Comparison of ENCODE assay signal across 15 cellular contexts in genomic region chr14:75563931-75564330, GRCh38. TPM values are rescaled to one million over a fixed set of nuclear protein-coding genes. Genes with fewer than 3 reads are reported as not detected.
DNase-seq lines count a peak whose midpoint lies in the region; ATAC-seq and TF ChIP-seq lines count a peak whose summit lies in the region.
"Had no signal": no experiment of that assay in that cellular context is flagged by ENCODE, and none has a peak within 500 bp of the region (broad histone marks: within the 10 kb centered on the region; RNA-seq: fewer than 3 reads in every experiment).

No MANE protein-coding gene starts in this region.

- in situ Hi-C loops in gastrocnemius medialis (cut with MboI; ENCODE audit: low sequenced_read_pairs in 4 of 4), result no loop called here

- peak; percentile 75 to 82 for ATAC-seq in gastrocnemius medialis
- ATAC-seq in upper lobe of right lung, result no peak
- ATAC-seq in GM18868 (IDR thresholded peaks at IDR 0.05; ENCODE audit: unreplicated experiment), result no peak
- ATAC-seq: HCT116, Panc1 had no signal

- no peak overlapping the region for H3K4me3 ChIP-seq in gastrocnemius medialis
- H3K4me3 ChIP-seq in upper lobe of right lung, result no peak overlapping the region
- H3K4me3 ChIP-seq: GM23248 had no signal

- intact Hi-C loops in gastrocnemius medialis (cut with DNase I; ENCODE audit: low total_unique reads) (loop anchor here (5.0 kb wide), 2 partner anchors 132 to 222 kb away; no protein-coding TSS in a partner anchor), upper lobe of right lung (cut with DNase I) (no loop called here)

- peak; percentile 14 to 15 for DNase-seq in SHP77 (lab: John Stamatoyannopoulos, UW)
- no peak for DNase-seq in SHP77 treated with DMSO at 0.1 percent for 48 hours (lab: John Stamatoyannopoulos, UW)
- DNase-seq in NCI-H2107 treated with DMSO at 0.1 percent for 48 hours (lab: John Stamatoyannopoulos, UW; ENCODE audit: unreplicated experiment), result peak; percentile 99
- peak; percentile 7 for DNase-seq in NCI-H526 treated with DMSO at 0.1 percent for 48 hours (lab: John Stamatoyannopoulos, UW)
- DNase-seq in gastrocnemius medialis, result peak; percentile 74 to 81
- no peak for DNase-seq in kidney glomerular epithelial cell (lab: John Stamatoyannopoulos, UW)
- DNase-seq in upper lobe of right lung, result no peak
- DNase-seq: Caco-2, GM23248, IMR-90, Right ventricle myocardium superior had no signal

- H3K36me3 ChIP-seq in gastrocnemius medialis (no peaks in the 10 kb centered on the region), upper lobe of right lung (no peaks in the 10 kb centered on the region)

- H3K27ac ChIP-seq in gastrocnemius medialis (peak overlapping the region; percentile 82 to 89 (median 86)), upper lobe of right lung (no peak overlapping the region)
- H3K27ac ChIP-seq: GM23248 had no signal

- H3K4me1 ChIP-seq in gastrocnemius medialis, result peaks cover 40 to 55% of the 10 kb centered on the region in 2 donors
- H3K4me1 ChIP-seq in upper lobe of right lung, result peaks cover 5% of the 10 kb centered on the region

- peak in 1 of 2 donors; percentile 48 for TF ChIP-seq POLR2A in gastrocnemius medialis (IDR thresholded peaks at IDR 0.05)

- no peaks in the 10 kb centered on the region for H3K27me3 ChIP-seq in gastrocnemius medialis
- no peaks in the 10 kb centered on the region for H3K27me3 ChIP-seq in upper lobe of right lung

- no peak for TF ChIP-seq CTCF in gastrocnemius medialis (IDR thresholded peaks at IDR 0.05 in 4 of 5, conservative IDR thresholded peaks at IDR 0.05 in 1 of 5)
- TF ChIP-seq CTCF in upper lobe of right lung (IDR thresholded peaks at IDR 0.05), result no peak

- H3K9me3 ChIP-seq in gastrocnemius medialis (no peaks in the 10 kb centered on the region), upper lobe of right lung (no peaks in the 10 kb centered on the region)
- H3K9me3 ChIP-seq: Caco-2 had no signal

RNA-seq across cellular contexts. Expression of gene FLVCR2, which starts 14.5 kb away (rescaled TPM):
- total RNA-seq in gastrocnemius medialis (10 to 100 TPM in 3 of 4 donors, 1 to 10 TPM in 1; 5.1 to 65.5 (median 14.5) TPM), upper lobe of right lung (28.6 TPM)
- total RNA-seq: GM23248 had no signal

RNA-seq across cellular contexts. Expression of gene BATF, which starts 41.7 kb away (rescaled TPM):
- total RNA-seq in gastrocnemius medialis, result 1 to 10 TPM in 2 of 4 donors, under 1 TPM in 2; 0.36 to 5.2 (median 1.1) TPM
- total RNA-seq in upper lobe of right lung, result 4.9 TPM
- total RNA-seq: A172, GM23248, IMR-90 had no signal

Comparison
In these comparisons a context has a peak if more than half of its experiments do, and no peak if none do; other contexts are left out.
1. DNase-seq: peak in SHP77 (2 of 2), NCI-H2107 treated with DMSO at 0.1 percent for 48 hours (single experiment), NCI-H526 treated with DMSO at 0.1 percent for 48 hours (single experiment) and gastrocnemius medialis (2 of 2); none in SHP77 treated with DMSO at 0.1 percent for 48 hours (single experiment), kidney glomerular epithelial cell (single experiment) and upper lobe of right lung (single experiment).
2. ATAC-seq: peak in gastrocnemius medialis (2 of 2); none in upper lobe of right lung (single experiment) and GM18868 (single experiment).